ENCODE assay signal across 20 cellular contexts in the genomic region with DNA sequence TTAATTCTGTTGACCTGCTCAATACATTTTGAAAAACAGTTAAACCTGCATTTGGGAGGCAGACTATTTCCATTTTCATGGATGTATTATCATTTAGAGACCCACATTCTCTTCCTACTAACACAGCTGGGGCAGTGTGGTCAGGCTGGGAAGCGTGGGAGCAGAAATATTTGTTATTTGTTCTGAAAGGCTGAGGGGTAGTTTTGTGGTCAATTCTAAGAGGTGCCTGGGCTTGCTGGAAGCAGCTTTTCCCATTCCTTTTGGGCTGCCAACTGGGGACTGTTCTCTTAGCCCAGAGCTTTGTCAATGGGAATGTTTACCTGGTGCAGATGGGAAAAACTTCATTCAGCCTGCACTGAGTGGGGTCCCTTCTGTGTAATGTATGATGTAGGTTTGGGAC.
"Had no signal": no experiment of that assay in that cellular context is flagged by ENCODE, and none has a peak within 500 bp of the region (broad histone marks: within the 10 kb centered on the region; RNA-seq: fewer than 3 reads in every experiment).

No MANE protein-coding gene starts in this region.

- H3K36me3 ChIP-seq: colonic mucosa, neutrophil, sigmoid colon, stomach, thoracic aorta, transverse colon had no signal

- H3K4me1 Mint-ChIP-seq: naive thymus-derived CD4-positive, alpha-beta T cell had no signal

- ATAC-seq: foreskin keratinocyte; left colon; left ventricle myocardium superior; naive thymus-derived CD4-positive, alpha-beta T cell had no signal

- DNase-seq: colonic mucosa; dermis blood vessel endothelial cell; foreskin keratinocyte; head of caudate nucleus; left colon; left ventricle myocardium superior; naive thymus-derived CD4-positive, alpha-beta T cell; nephron progenitor cell; posterior cingulate gyrus; sigmoid colon; small intestine; stimulated activated CD4-positive, alpha-beta T cell treated with anti-CD3 and anti-CD28 coated beads, Interleukin-12 subunit alpha, Interleukin-12 subunit beta, amount 100 ng/mL, for 4 hours; stimulated activated naive CD4-positive, alpha-beta T cell; stomach; substantia nigra; transverse colon had no signal

- H3K4me3 ChIP-seq: colonic mucosa, hepatocyte, lung, sigmoid colon, stomach, thoracic aorta, transverse colon had no signal

- H3K27ac ChIP-seq: colonic mucosa, foreskin keratinocyte, hepatocyte, neutrophil, sigmoid colon, stomach, thoracic aorta, transverse colon had no signal

- H3K9me3 ChIP-seq: colonic mucosa, neutrophil had no signal

- H3K27ac Mint-ChIP-seq: naive thymus-derived CD4-positive, alpha-beta T cell; nephron progenitor cell had no signal

- H3K4me3 Mint-ChIP-seq: naive thymus-derived CD4-positive, alpha-beta T cell; nephron progenitor cell had no signal

- H3K36me3 Mint-ChIP-seq: naive thymus-derived CD4-positive, alpha-beta T cell had no signal

- H3K4me1 ChIP-seq: colonic mucosa, foreskin keratinocyte, sigmoid colon, stomach, transverse colon had no signal

- H3K27me3 ChIP-seq: colonic mucosa, foreskin keratinocyte, hepatocyte, neutrophil, sigmoid colon, stomach, transverse colon had no signal
